1 cellular context compared by ENCODE assay signal in genomic region chr7:75924884-75925283, GRCh38.
TF ChIP-seq lines count a peak whose summit lies in the region.

No MANE protein-coding gene starts in this region.

TF ChIP-seq in HepG2, 621 proteins besides CTCF, POLR2A, EP300 and RAD21:
- TF ChIP-seq IRF9 (CRISPR knock-in tag; IDR thresholded peaks at IDR 0.05; ENCODE audit: borderline replicate concordance) = no peak
- no peak for TF ChIP-seq TEAD3 (CRISPR knock-in tag; optimal IDR thresholded peaks at IDR 0.05; ENCODE audit: borderline replicate concordance)
- TF ChIP-seq POLR2AphosphoS2 (IDR thresholded peaks at IDR 0.05; ENCODE audit: low read depth, low read length) = peak; percentile 33; the same call in 1 of the 2 replicates
